In the genomic region with DNA sequence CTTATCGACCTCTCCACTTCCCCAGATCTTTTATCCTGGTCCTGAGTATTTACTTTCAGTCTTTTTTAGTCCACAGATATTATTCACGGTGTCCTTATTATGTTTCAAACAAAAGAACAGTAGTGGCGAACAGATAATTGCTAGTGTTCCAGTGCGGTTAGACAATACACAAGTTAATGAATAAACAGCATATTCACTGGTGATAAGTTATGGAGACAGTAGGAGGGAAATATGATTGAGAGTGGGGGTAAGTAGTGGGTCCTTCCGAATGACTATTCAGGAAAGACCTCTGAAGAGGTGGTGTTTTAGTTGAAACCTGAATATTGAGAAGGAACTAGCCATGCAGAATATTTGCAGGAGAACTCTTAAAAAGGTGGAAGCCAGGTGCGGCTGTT, we compare ENCODE assay signal across 8 cellular contexts. TPM values are rescaled to one million over a fixed set of nuclear protein-coding genes. Genes with fewer than 3 reads are reported as not detected.
A peak's percentile ranks its signal among the peaks of the same experiment; 100 is the strongest.
DNase-seq lines count a peak whose midpoint lies in the region; ATAC-seq and TF ChIP-seq lines count a peak whose summit lies in the region.

No MANE protein-coding gene starts in this region.

- no peaks in the 10 kb centered on the region for H3K9me3 Mint-ChIP-seq in MCF 10A (ENCODE audit: unreplicated experiment)

- no peaks in the 10 kb centered on the region for H3K27me3 ChIP-seq in muscle layer of colon (ENCODE audit: control insufficient read depth in 1 of 2, insufficient read depth in 2 of 2, low read length in 2 of 2)

- CTCF ChIA-PET in MCF 10A (lab: Yijun Ruan, JAX): interaction anchor here (0.6 to 3.7 kb wide), 9 partner anchors 10 to 526 kb away, joined by 3 to 30 read pairs (median 4); no protein-coding TSS in a partner anchor

- POLR2A ChIA-PET in MCF 10A (lab: Yijun Ruan, JAX): interaction anchor here (0.7 to 2.1 kb wide), 13 partner anchors 10 to 810 kb away, joined by 3 to 17 read pairs (median 4); a partner anchor contains a TSS

- H3K36me3 ChIP-seq in KOPT-K1 (ENCODE audit: insufficient read depth, low read length) (peaks cover 1% of the 10 kb centered on the region), muscle layer of colon (ENCODE audit: insufficient read depth, low read length) (no peaks in the 10 kb centered on the region)

- H3K4me3 Mint-ChIP-seq in MCF 10A (ENCODE audit: unreplicated experiment): peak overlapping the region; percentile 80

- peaks cover 20% of the 10 kb centered on the region for H3K4me1 ChIP-seq in muscle layer of colon (ENCODE audit: insufficient read depth, low read length)

- no peak for ATAC-seq in HG02623 (IDR thresholded peaks at IDR 0.05; ENCODE audit: unreplicated experiment)

- DNase-seq in GM12865 (ENCODE audit: low read depth): peak; percentile 2
- DNase-seq in MCF 10A (ENCODE audit: unreplicated experiment): peak; percentile 14
- no peak for DNase-seq in NCI-H345 treated with DMSO at 0.1 percent for 48 hours (lab: John Stamatoyannopoulos, UW; ENCODE audit: unreplicated experiment)
- no peak for DNase-seq in NOMO-1 treated with DMSO at 0.1 percent for 48 hours (lab: John Stamatoyannopoulos, UW; ENCODE audit: unreplicated experiment)
- no peak for DNase-seq in Kasumi-1 (lab: John Stamatoyannopoulos, UW)

- H3K9me3 ChIP-seq in KOPT-K1 (ENCODE audit: insufficient read depth, low read length, poor library complexity, severe bottlenecking): no peaks in the 10 kb centered on the region
- no peaks in the 10 kb centered on the region for H3K9me3 ChIP-seq in muscle layer of colon (ENCODE audit: low read length)

- TF ChIP-seq CTCF in GM12865 (IDR thresholded peaks at IDR 0.05; ENCODE audit: insufficient read depth, low read depth, low read length, missing control alignments): no peak
- no peak for TF ChIP-seq CTCF in MCF 10A (IDR thresholded peaks at IDR 0.05; ENCODE audit: unreplicated experiment)

- H3K4me3 ChIP-seq in GM12865 (ENCODE audit: low read depth, low read length) (peak overlapping the region; percentile 99), muscle layer of colon (ENCODE audit: low read depth in 1 of 2, low read length in 2 of 2) (peak overlapping the region; percentile 91 to 97)

- H3K27me3 Mint-ChIP-seq in MCF 10A (ENCODE audit: insufficient read depth, unreplicated experiment): no peaks in the 10 kb centered on the region

- H3K27ac Mint-ChIP-seq in MCF 10A (ENCODE audit: low read depth, unreplicated experiment): peak overlapping the region; percentile 94

- H3K36me3 Mint-ChIP-seq in MCF 10A (ENCODE audit: insufficient read depth, unreplicated experiment): peaks cover 5% of the 10 kb centered on the region

- TSS peak; percentile 60 for BruUV-seq in MCF 10A (replicated peaks; lab: Mats Ljungman, UMichigan)

- H3K4me1 Mint-ChIP-seq in MCF 10A (ENCODE audit: insufficient read depth, unreplicated experiment): peaks cover 30% of the 10 kb centered on the region

- intact Hi-C loops in MCF 10A (cut with micrococcal nuclease): no loop called here

- H3K27ac ChIP-seq in KOPT-K1 (ENCODE audit: low read depth, low read length, poor library complexity, severe bottlenecking) (peak overlapping the region; percentile 90), muscle layer of colon (ENCODE audit: low read depth, low read length) (peak overlapping the region; percentile 81)

- H3K9ac ChIP-seq in muscle layer of colon (ENCODE audit: low read length): peak overlapping the region; percentile 85

RNA-seq across cellular contexts. Expression of a gene that starts 0.7 kb away (rescaled TPM):
- 19.8 and 20.8 TPM in 2 replicates for total RNA-seq in MCF 10A (2022)

Comparison
In these comparisons a context has a peak if more than half of its experiments do, and no peak if none do; other contexts are left out.
1. DNase-seq: peak in GM12865 (single experiment) and MCF 10A (single experiment); none in NCI-H345 treated with DMSO at 0.1 percent for 48 hours (single experiment), NOMO-1 treated with DMSO at 0.1 percent for 48 hours (single experiment) and Kasumi-1 (0 of 2).